Comparison of ENCODE assay signal across 22 cellular contexts in the genomic region with DNA sequence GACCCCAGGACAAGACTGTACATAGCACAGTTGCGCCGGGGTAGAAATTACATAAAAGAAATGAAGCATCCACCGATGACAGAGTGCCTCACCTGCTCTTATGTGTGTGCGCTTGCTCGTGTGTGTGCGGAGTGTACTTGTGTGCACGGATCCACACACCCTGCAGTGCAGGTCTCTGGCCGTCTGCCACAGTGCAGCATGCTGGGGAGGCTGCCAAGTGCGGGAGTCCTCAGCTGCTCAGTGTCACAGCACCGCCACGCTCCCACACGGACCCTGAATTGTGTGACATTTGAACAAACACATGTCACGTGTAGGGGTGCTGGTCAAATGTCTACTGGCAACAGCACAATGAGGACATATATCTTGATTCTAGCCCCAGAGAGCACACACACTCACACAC.
DNase-seq lines count a peak whose midpoint lies in the region; ATAC-seq and TF ChIP-seq lines count a peak whose summit lies in the region.
"Had no signal": no experiment of that assay in that cellular context is flagged by ENCODE, and none has a peak within 500 bp of the region (broad histone marks: within the 10 kb centered on the region; RNA-seq: fewer than 3 reads in every experiment).

No MANE protein-coding gene starts in this region.

- TF ChIP-seq EP300 in esophagus muscularis mucosa (IDR thresholded peaks at IDR 0.05): no peak

- no peaks in the 10 kb centered on the region for H3K27me3 Mint-ChIP-seq in mesothelial cell of epicardium (ENCODE audit: low read depth)
- H3K27me3 Mint-ChIP-seq: activated naive CD8-positive, alpha-beta T cell treated with anti-CD3 and anti-CD28 coated beads for 36 hours; activated T-cell treated with anti-CD3 and anti-CD28 coated beads, Interleukin-2, amount 50 U/mL, for 24 hours; memory B cell had no signal

- intact Hi-C loops in esophagus muscularis mucosa (cut with DNase I): no loop called here
- intact Hi-C loops in right lobe of liver (cut with DNase I): no loop called here

- H3K27me3 ChIP-seq in esophagus muscularis mucosa: no peaks in the 10 kb centered on the region
- no peaks in the 10 kb centered on the region for H3K27me3 ChIP-seq in stomach smooth muscle (ENCODE audit: control insufficient read depth in 1 of 2, insufficient read depth in 2 of 2, low read length in 2 of 2)
- H3K27me3 ChIP-seq in right lobe of liver: no peaks in the 10 kb centered on the region
- H3K27me3 ChIP-seq: BE2C, brain microvascular endothelial cell, neutrophil had no signal

- DNase-seq in DMS 273 (lab: John Stamatoyannopoulos, UW; ENCODE audit: unreplicated experiment) (peak; percentile 7), DMS 273 treated with DMSO at 0.1 percent for 48 hours (lab: John Stamatoyannopoulos, UW) (no peak), esophagus muscularis mucosa (ENCODE audit: extremely low spot score) (peak; percentile 66), mesothelial cell of epicardium (ENCODE audit: low spot score in 2 of 2, unreplicated experiment in 2 of 2) (no peak), KBM-7 (no peak), right lobe of liver (no peak)
- DNase-seq in stimulated activated CD4-positive, alpha-beta T cell treated with anti-CD3 and anti-CD28 coated beads, Interleukin-15, amount 100 ng/mL, for 24 hours: no peak
- DNase-seq: activated naive CD8-positive, alpha-beta T cell treated with anti-CD3 and anti-CD28 coated beads for 36 hours; activated T-cell treated with anti-CD3 and anti-CD28 coated beads, Interleukin-2, amount 50 U/mL, for 24 hours; BE2C; brain microvascular endothelial cell; NCI-H187; NCI-H524 treated with DMSO at 0.1 percent for 48 hours; stimulated activated CD4-positive, alpha-beta T cell treated with anti-CD3 and anti-CD28 coated beads, Interleukin-4, amount 100 ng/mL, for 24 hours; stimulated activated CD8-positive, alpha-beta memory T cell treated with anti-CD3 and anti-CD28 coated beads, Interleukin-4, amount 100 ng/mL, for 48 hours had no signal

- H3K36me3 ChIP-seq in esophagus muscularis mucosa (no peaks in the 10 kb centered on the region), stomach smooth muscle (ENCODE audit: control insufficient read depth in 2 of 2, insufficient read depth in 2 of 2, low read length in 2 of 2) (no peaks in the 10 kb centered on the region), right lobe of liver (no peaks in the 10 kb centered on the region)
- H3K36me3 ChIP-seq: BE2C, brain microvascular endothelial cell, neutrophil, thoracic aorta had no signal

- ATAC-seq in right lobe of liver: no peak
- ATAC-seq: Panc1 had no signal

- H3K4me3 ChIP-seq in esophagus muscularis mucosa: no peak overlapping the region
- peak overlapping the region in 1 of 2 donors; percentile 15 for H3K4me3 ChIP-seq in stomach smooth muscle (ENCODE audit: low read length in 2 of 2)
- H3K4me3 ChIP-seq in right lobe of liver: no peak overlapping the region
- H3K4me3 ChIP-seq: GM12878, thoracic aorta had no signal

- H3K4me1 ChIP-seq in esophagus muscularis mucosa (peaks cover 0 to 55% (median 36%) of the 10 kb centered on the region in 4 donors), stomach smooth muscle (ENCODE audit: control insufficient read depth, insufficient read depth, low read length) (peaks cover 36% of the 10 kb centered on the region), right lobe of liver (no peaks in the 10 kb centered on the region)
- H3K4me1 ChIP-seq: BE2C had no signal

- no peak overlapping the region for H3K4me3 Mint-ChIP-seq in mesothelial cell of epicardium
- H3K4me3 Mint-ChIP-seq: activated naive CD8-positive, alpha-beta T cell treated with anti-CD3 and anti-CD28 coated beads for 36 hours; activated T-cell treated with anti-CD3 and anti-CD28 coated beads, Interleukin-2, amount 50 U/mL, for 24 hours; memory B cell had no signal

- WGBS in esophagus muscularis mucosa: 43% methylated on average over 12 of the region's 13 CpGs
- 68% methylated on average over 5 of the region's 13 CpGs for WGBS in right lobe of liver (ENCODE audit: insufficient coverage, low coverage, low lambda C conversion rate, missing lambda C conversion rate)

- no peaks in the 10 kb centered on the region for H3K36me3 Mint-ChIP-seq in mesothelial cell of epicardium
- H3K36me3 Mint-ChIP-seq: activated naive CD8-positive, alpha-beta T cell treated with anti-CD3 and anti-CD28 coated beads for 36 hours had no signal

- TF ChIP-seq CTCF in esophagus muscularis mucosa (IDR thresholded peaks at IDR 0.05) (no peak), mesothelial cell of epicardium (IDR thresholded peaks at IDR 0.05; ENCODE audit: unreplicated experiment) (no peak), right lobe of liver (IDR thresholded peaks at IDR 0.05) (no peak)

- peak overlapping the region; percentile 75 to 81 (median 80) for H3K27ac ChIP-seq in esophagus muscularis mucosa (replicated peaks in 1 of 4)
- peak overlapping the region; percentile 88 for H3K27ac ChIP-seq in stomach smooth muscle (ENCODE audit: low read length)
- H3K27ac ChIP-seq in right lobe of liver: no peak overlapping the region
- H3K27ac ChIP-seq: 22Rv1, brain microvascular endothelial cell, neutrophil, thoracic aorta had no signal

- TF ChIP-seq POLR2A in esophagus muscularis mucosa (IDR thresholded peaks at IDR 0.05; ENCODE audit: low read depth) (no peak), right lobe of liver (IDR thresholded peaks at IDR 0.05) (no peak)

- peaks cover 0 to 8% (median 2%) of the 10 kb centered on the region in 4 donors for H3K9me3 ChIP-seq in esophagus muscularis mucosa
- peaks cover 0 to 5% of the 10 kb centered on the region in 2 donors for H3K9me3 ChIP-seq in stomach smooth muscle (ENCODE audit: control insufficient read depth in 2 of 2, low read length in 2 of 2)
- no peaks in the 10 kb centered on the region for H3K9me3 ChIP-seq in right lobe of liver
- H3K9me3 ChIP-seq: BE2C, neutrophil, thoracic aorta had no signal

- H3K27ac Mint-ChIP-seq in mesothelial cell of epicardium: peak overlapping the region; percentile 74
- H3K27ac Mint-ChIP-seq: activated naive CD8-positive, alpha-beta T cell treated with anti-CD3 and anti-CD28 coated beads for 36 hours; activated T-cell treated with anti-CD3 and anti-CD28 coated beads, Interleukin-2, amount 50 U/mL, for 24 hours; memory B cell had no signal

- in situ Hi-C loops in KBM-7 (cut with MboI; ENCODE audit: low pct_unique_long_range_greater_than_20kb, low sequenced_read_pairs): no loop called here

- H3K9me3 Mint-ChIP-seq in mesothelial cell of epicardium: peaks cover 7% of the 10 kb centered on the region

- H3K9ac ChIP-seq in stomach smooth muscle (ENCODE audit: low read length in 2 of 2): peak overlapping the region; percentile 0 to 36

- H3K4me1 Mint-ChIP-seq in mesothelial cell of epicardium: peaks cover 31% of the 10 kb centered on the region
- H3K4me1 Mint-ChIP-seq: activated naive CD8-positive, alpha-beta T cell treated with anti-CD3 and anti-CD28 coated beads for 36 hours had no signal

Comparison
In these comparisons a context has a peak if more than half of its experiments do, and no peak if none do; other contexts are left out.
1. DNase-seq: peak in DMS 273 (single experiment) and esophagus muscularis mucosa (single experiment); none in DMS 273 treated with DMSO at 0.1 percent for 48 hours (single experiment), mesothelial cell of epicardium (0 of 2), KBM-7 (single experiment), right lobe of liver (0 of 3) and stimulated activated CD4-positive, alpha-beta T cell treated with anti-CD3 and anti-CD28 coated beads, Interleukin-15, amount 100 ng/mL, for 24 hours (single experiment).
2. H3K27ac ChIP-seq: peak in esophagus muscularis mucosa (4 of 4) and stomach smooth muscle (single experiment); none in right lobe of liver (0 of 3).